1 cellular context compared by ENCODE assay signal in the genomic region with DNA sequence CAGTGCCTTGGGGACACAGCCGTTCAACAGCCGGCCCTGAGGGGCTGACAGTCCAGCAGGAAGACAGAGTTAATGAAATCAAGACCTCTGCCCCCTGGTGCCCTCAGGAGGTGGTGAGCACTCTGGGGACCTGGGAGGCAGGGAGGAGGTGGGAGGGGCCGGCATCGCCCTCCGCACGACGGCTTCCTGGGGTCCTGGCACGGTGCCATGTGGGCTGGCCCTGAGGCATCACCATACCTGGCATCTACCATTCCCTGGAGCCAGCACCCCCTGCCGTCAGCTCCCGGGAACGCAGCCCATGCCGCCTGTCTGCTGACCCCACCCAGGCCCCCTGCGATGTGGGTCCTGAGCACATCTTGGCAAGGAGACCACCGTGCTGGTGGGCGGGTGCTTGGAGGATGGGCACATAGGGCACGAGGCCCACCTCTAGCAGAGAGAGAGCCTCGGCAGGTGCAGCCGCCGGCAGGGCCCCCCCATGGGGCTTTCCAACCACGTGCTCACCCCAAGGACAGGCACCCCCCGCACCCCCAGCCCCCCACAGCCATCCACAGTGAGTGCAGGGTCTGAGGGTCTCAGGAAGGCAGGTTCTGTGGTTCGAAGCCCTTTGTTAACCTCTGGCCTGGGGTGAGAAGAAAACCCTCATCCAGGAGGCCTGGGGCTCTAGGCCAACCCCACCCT.
TF ChIP-seq lines count a peak whose summit lies in the region.

No MANE protein-coding gene starts in this region.

TF ChIP-seq in HepG2, 621 proteins besides CTCF, POLR2A, EP300 and RAD21 (continued from another document and continues in another):
- TF ChIP-seq, protein P1, sequence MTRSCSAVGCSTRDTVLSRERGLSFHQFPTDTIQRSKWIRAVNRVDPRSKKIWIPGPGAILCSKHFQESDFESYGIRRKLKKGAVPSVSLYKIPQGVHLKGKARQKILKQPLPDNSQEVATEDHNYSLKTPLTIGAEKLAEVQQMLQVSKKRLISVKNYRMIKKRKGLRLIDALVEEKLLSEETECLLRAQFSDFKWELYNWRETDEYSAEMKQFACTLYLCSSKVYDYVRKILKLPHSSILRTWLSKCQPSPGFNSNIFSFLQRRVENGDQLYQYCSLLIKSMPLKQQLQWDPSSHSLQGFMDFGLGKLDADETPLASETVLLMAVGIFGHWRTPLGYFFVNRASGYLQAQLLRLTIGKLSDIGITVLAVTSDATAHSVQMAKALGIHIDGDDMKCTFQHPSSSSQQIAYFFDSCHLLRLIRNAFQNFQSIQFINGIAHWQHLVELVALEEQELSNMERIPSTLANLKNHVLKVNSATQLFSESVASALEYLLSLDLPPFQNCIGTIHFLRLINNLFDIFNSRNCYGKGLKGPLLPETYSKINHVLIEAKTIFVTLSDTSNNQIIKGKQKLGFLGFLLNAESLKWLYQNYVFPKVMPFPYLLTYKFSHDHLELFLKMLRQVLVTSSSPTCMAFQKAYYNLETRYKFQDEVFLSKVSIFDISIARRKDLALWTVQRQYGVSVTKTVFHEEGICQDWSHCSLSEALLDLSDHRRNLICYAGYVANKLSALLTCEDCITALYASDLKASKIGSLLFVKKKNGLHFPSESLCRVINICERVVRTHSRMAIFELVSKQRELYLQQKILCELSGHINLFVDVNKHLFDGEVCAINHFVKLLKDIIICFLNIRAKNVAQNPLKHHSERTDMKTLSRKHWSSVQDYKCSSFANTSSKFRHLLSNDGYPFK (CRISPR knock-in tag; IDR thresholded peaks at IDR 0.05; ENCODE audit: borderline replicate concordance) = peak; percentile 39; the same call in 1 of the 2 replicates
- TF ChIP-seq SKIL (CRISPR knock-in tag; IDR thresholded peaks at IDR 0.05; ENCODE audit: borderline replicate concordance) = peak; percentile 18; the same call in 1 of the 2 replicates
- peak; percentile 20 for TF ChIP-seq PTBP1 (IDR thresholded peaks at IDR 0.05; ENCODE audit: low read depth, low read length, poor library complexity, severe bottlenecking)
- TF ChIP-seq NONO (IDR thresholded peaks at IDR 0.05) = no peak
- TF ChIP-seq NONO (CRISPR knock-in tag; conservative IDR thresholded peaks at IDR 0.05) = peak; percentile 53
- TF ChIP-seq ZNF850 (CRISPR knock-in tag; conservative IDR thresholded peaks at IDR 0.05) = no peak
- TF ChIP-seq HNRNPK (IDR thresholded peaks at IDR 0.05; ENCODE audit: low read depth, low read length, poor library complexity, severe bottlenecking) = no peak
- TF ChIP-seq, protein P2, sequence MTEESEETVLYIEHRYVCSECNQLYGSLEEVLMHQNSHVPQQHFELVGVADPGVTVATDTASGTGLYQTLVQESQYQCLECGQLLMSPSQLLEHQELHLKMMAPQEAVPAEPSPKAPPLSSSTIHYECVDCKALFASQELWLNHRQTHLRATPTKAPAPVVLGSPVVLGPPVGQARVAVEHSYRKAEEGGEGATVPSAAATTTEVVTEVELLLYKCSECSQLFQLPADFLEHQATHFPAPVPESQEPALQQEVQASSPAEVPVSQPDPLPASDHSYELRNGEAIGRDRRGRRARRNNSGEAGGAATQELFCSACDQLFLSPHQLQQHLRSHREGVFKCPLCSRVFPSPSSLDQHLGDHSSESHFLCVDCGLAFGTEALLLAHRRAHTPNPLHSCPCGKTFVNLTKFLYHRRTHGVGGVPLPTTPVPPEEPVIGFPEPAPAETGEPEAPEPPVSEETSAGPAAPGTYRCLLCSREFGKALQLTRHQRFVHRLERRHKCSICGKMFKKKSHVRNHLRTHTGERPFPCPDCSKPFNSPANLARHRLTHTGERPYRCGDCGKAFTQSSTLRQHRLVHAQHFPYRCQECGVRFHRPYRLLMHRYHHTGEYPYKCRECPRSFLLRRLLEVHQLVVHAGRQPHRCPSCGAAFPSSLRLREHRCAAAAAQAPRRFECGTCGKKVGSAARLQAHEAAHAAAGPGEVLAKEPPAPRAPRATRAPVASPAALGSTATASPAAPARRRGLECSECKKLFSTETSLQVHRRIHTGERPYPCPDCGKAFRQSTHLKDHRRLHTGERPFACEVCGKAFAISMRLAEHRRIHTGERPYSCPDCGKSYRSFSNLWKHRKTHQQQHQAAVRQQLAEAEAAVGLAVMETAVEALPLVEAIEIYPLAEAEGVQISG (CRISPR knock-in tag; IDR thresholded peaks at IDR 0.05) = peak; percentile 3; the same call in 1 of the 2 replicates
- TF ChIP-seq ATF5 (CRISPR knock-in tag; IDR thresholded peaks at IDR 0.05; ENCODE audit: low read depth) = no peak
- TF ChIP-seq ZFP36 (IDR thresholded peaks at IDR 0.05; ENCODE audit: borderline replicate concordance, low read depth, low read length, partially characterized antibody) = no peak
- TF ChIP-seq ETS1 (CRISPR knock-in tag; IDR thresholded peaks at IDR 0.05) = 0 out of 2 replicates have a peak, but pooled peaks have one; percentile 71
- TF ChIP-seq NFRKB (IDR thresholded peaks at IDR 0.05) = no peak
- TF ChIP-seq RBFOX2 (IDR thresholded peaks at IDR 0.05; ENCODE audit: low read depth, low read length) = peak; percentile 52; the same call in 1 of the 2 replicates
- TF ChIP-seq ZNF253 (CRISPR knock-in tag; IDR thresholded peaks at IDR 0.05; ENCODE audit: borderline replicate concordance) = no peak
- TF ChIP-seq MAF1 (CRISPR knock-in tag; IDR thresholded peaks at IDR 0.05; ENCODE audit: borderline replicate concordance) = no peak; the same call in 1 of the 2 replicates
- peak; percentile 81; the same call in 1 of the 2 replicates for TF ChIP-seq KDM2A (CRISPR knock-in tag; IDR thresholded peaks at IDR 0.05; ENCODE audit: borderline replicate concordance, low read depth)
- TF ChIP-seq, protein P3, sequence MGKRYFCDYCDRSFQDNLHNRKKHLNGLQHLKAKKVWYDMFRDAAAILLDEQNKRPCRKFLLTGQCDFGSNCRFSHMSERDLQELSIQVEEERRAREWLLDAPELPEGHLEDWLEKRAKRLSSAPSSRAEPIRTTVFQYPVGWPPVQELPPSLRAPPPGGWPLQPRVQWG (CRISPR knock-in tag; IDR thresholded peaks at IDR 0.05; ENCODE audit: borderline replicate concordance, low read depth) = no peak
- TF ChIP-seq, protein P4, sequence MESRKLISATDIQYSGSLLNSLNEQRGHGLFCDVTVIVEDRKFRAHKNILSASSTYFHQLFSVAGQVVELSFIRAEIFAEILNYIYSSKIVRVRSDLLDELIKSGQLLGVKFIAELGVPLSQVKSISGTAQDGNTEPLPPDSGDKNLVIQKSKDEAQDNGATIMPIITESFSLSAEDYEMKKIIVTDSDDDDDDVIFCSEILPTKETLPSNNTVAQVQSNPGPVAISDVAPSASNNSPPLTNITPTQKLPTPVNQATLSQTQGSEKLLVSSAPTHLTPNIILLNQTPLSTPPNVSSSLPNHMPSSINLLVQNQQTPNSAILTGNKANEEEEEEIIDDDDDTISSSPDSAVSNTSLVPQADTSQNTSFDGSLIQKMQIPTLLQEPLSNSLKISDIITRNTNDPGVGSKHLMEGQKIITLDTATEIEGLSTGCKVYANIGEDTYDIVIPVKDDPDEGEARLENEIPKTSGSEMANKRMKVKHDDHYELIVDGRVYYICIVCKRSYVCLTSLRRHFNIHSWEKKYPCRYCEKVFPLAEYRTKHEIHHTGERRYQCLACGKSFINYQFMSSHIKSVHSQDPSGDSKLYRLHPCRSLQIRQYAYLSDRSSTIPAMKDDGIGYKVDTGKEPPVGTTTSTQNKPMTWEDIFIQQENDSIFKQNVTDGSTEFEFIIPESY (CRISPR knock-in tag; IDR thresholded peaks at IDR 0.05) = peak; percentile 86
- no peak for TF ChIP-seq FOXM1 (CRISPR knock-in tag; IDR thresholded peaks at IDR 0.05)
- TF ChIP-seq, protein P5, sequence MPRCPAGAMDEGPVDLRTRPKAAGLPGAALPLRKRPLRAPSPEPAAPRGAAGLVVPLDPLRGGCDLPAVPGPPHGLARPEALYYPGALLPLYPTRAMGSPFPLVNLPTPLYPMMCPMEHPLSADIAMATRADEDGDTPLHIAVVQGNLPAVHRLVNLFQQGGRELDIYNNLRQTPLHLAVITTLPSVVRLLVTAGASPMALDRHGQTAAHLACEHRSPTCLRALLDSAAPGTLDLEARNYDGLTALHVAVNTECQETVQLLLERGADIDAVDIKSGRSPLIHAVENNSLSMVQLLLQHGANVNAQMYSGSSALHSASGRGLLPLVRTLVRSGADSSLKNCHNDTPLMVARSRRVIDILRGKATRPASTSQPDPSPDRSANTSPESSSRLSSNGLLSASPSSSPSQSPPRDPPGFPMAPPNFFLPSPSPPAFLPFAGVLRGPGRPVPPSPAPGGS (CRISPR knock-in tag; IDR thresholded peaks at IDR 0.05) = 0 out of 2 replicates have a peak, but pooled peaks have one; percentile 4
- peak; percentile 29; the same call in 1 of the 2 replicates for TF ChIP-seq MYC (CRISPR knock-in tag; IDR thresholded peaks at IDR 0.05; ENCODE audit: borderline replicate concordance)
- 0 out of 2 replicates have a peak, but pooled peaks have one; percentile 36 for TF ChIP-seq ZNF224 (CRISPR knock-in tag; IDR thresholded peaks at IDR 0.05)
- TF ChIP-seq, protein P6, sequence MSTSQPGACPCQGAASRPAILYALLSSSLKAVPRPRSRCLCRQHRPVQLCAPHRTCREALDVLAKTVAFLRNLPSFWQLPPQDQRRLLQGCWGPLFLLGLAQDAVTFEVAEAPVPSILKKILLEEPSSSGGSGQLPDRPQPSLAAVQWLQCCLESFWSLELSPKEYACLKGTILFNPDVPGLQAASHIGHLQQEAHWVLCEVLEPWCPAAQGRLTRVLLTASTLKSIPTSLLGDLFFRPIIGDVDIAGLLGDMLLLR (CRISPR knock-in tag; IDR thresholded peaks at IDR 0.05) = no peak; the same call in 1 of the 2 replicates
- TF ChIP-seq PAXIP1 (CRISPR knock-in tag; conservative IDR thresholded peaks at IDR 0.05) = no peak
- no peak for TF ChIP-seq ZBTB25 (CRISPR knock-in tag; IDR thresholded peaks at IDR 0.05)
- no peak for TF ChIP-seq TOPORS (CRISPR knock-in tag; IDR thresholded peaks at IDR 0.05)
- no peak for TF ChIP-seq ZNF703 (CRISPR knock-in tag; IDR thresholded peaks at IDR 0.05; ENCODE audit: borderline replicate concordance)
- no peak for TF ChIP-seq NR2F6 (IDR thresholded peaks at IDR 0.05)
- peak; percentile 56 for TF ChIP-seq NR2F6 (CRISPR knock-in tag; IDR thresholded peaks at IDR 0.05)
- no peak for TF ChIP-seq ZNF629 (CRISPR knock-in tag; conservative IDR thresholded peaks at IDR 0.05)
- 0 out of 2 replicates have a peak, but pooled peaks have one; percentile 44 for TF ChIP-seq CHCHD3 (CRISPR knock-in tag; IDR thresholded peaks at IDR 0.05)
- no peak for TF ChIP-seq ZNF264 (CRISPR knock-in tag; IDR thresholded peaks at IDR 0.05)
- 0 out of 2 replicates have a peak, but pooled peaks have one; percentile 50 for TF ChIP-seq ZNF772 (CRISPR knock-in tag; IDR thresholded peaks at IDR 0.05)
- TF ChIP-seq ZBTB21 (CRISPR knock-in tag; IDR thresholded peaks at IDR 0.05) = no peak
- TF ChIP-seq ELF1 (CRISPR knock-in tag; IDR thresholded peaks at IDR 0.05) = peak; percentile 71
- peak; percentile 58 for TF ChIP-seq STAG1 (CRISPR knock-in tag; IDR thresholded peaks at IDR 0.05)
